ENCODE assay signal across 9 cellular contexts in genomic region chr9:76369583-76369982, GRCh38. TPM values are rescaled to one million over a fixed set of nuclear protein-coding genes. Genes with fewer than 3 reads are reported as not detected.
DNase-seq lines count a peak whose midpoint lies in the region; ATAC-seq and TF ChIP-seq lines count a peak whose summit lies in the region.
"Had no signal": no experiment of that assay in that cellular context is flagged by ENCODE, and none has a peak within 500 bp of the region (broad histone marks: within the 10 kb centered on the region; RNA-seq: fewer than 3 reads in every experiment).

No MANE protein-coding gene starts in this region.

- DNase-seq in SHP77 (lab: John Stamatoyannopoulos, UW) (peak; percentile 73 to 80), mesendoderm (peak; percentile 31), ascending aorta (ENCODE audit: low spot score in 2 of 2) (no peak), SIG-M5 treated with dmso at 0.1 percent for 504 hours (lab: John Stamatoyannopoulos, UW; ENCODE audit: unreplicated experiment) (no peak)
- no peak for DNase-seq in effector memory CD8-positive, alpha-beta T cell

- H3K18ac ChIP-seq in mesendoderm (ENCODE audit: low read length), result no peak overlapping the region

- ATAC-seq in GM18505 (IDR thresholded peaks at IDR 0.05; ENCODE audit: unreplicated experiment) (peak; percentile 67), HG03521 (IDR thresholded peaks at IDR 0.05; ENCODE audit: unreplicated experiment) (no peak)
- ATAC-seq in effector memory CD8-positive, alpha-beta T cell (replicated peaks), result no peak

- H3K27me3 ChIP-seq in KMS-11 (ENCODE audit: insufficient read depth, low read depth), result no peaks in the 10 kb centered on the region
- no peaks in the 10 kb centered on the region for H3K27me3 ChIP-seq in mesendoderm (ENCODE audit: insufficient read depth, low read length, poor library complexity)
- H3K27me3 ChIP-seq in ascending aorta, result no peaks in the 10 kb centered on the region

- no peaks in the 10 kb centered on the region for H3K79me2 ChIP-seq in KMS-11 (ENCODE audit: insufficient read depth, low read depth)
- H3K79me2 ChIP-seq in mesendoderm (ENCODE audit: control insufficient read depth, insufficient read depth, low read length), result no peaks in the 10 kb centered on the region

- H2BK5ac ChIP-seq in mesendoderm (ENCODE audit: low read length), result no peak overlapping the region

- H3K9me3 Mint-ChIP-seq in effector memory CD8-positive, alpha-beta T cell, result no peaks in the 10 kb centered on the region
- H3K9me3 Mint-ChIP-seq: memory B cell had no signal

- H3K56ac ChIP-seq in mesendoderm (ENCODE audit: low read length), result no peak overlapping the region

- peak overlapping the region; percentile 18; the same call in 1 of the 2 replicates for H2AFZ ChIP-seq in KMS-11 (ENCODE audit: low read depth)

- H3K36me3 Mint-ChIP-seq in effector memory CD8-positive, alpha-beta T cell (ENCODE audit: insufficient read depth), result no peaks in the 10 kb centered on the region
- H3K36me3 Mint-ChIP-seq: memory B cell had no signal

- H3K4me2 ChIP-seq in KMS-11 (peak overlapping the region; percentile 92), mesendoderm (ENCODE audit: low read length) (no peak overlapping the region)

- no peak overlapping the region for H3K23ac ChIP-seq in mesendoderm (ENCODE audit: low read length)

- WGBS in mesendoderm (ENCODE audit: extremely low coverage, insufficient coverage, low lambda C conversion rate), result no CpG with 5 or more reads among the region's 4 CpGs

- H2BK120ac ChIP-seq in mesendoderm (ENCODE audit: low read depth, low read length), result no peak overlapping the region

- H3K9ac ChIP-seq in KMS-11 (peak overlapping the region; percentile 33; the same call in 1 of the 2 replicates), mesendoderm (ENCODE audit: low read length) (no peak overlapping the region)

- H3K27ac ChIP-seq in KMS-11 (peak overlapping the region; percentile 79), mesendoderm (ENCODE audit: low read depth, low read length) (no peak overlapping the region), ascending aorta (no peak overlapping the region)

- H2BK15ac ChIP-seq in mesendoderm (replicated peaks; ENCODE audit: low read depth), result no peak overlapping the region

- peaks cover 72% of the 10 kb centered on the region for H3K4me1 ChIP-seq in KMS-11 (ENCODE audit: low read depth, poor library complexity, severe bottlenecking)
- no peaks in the 10 kb centered on the region for H3K4me1 ChIP-seq in mesendoderm (ENCODE audit: control insufficient read depth, low read depth, low read length)
- H3K4me1 ChIP-seq in ascending aorta, result peaks cover 9 to 12% of the 10 kb centered on the region in 2 donors

- H3K9me3 ChIP-seq in ascending aorta, result no peaks in the 10 kb centered on the region

- no peak overlapping the region for H3K4me3 ChIP-seq in KMS-11 (IDR thresholded peaks at IDR 0.05; ENCODE audit: insufficient read depth, low read depth, low read length)
- no peak overlapping the region for H3K4me3 ChIP-seq in mesendoderm (ENCODE audit: low read length)
- no peak overlapping the region for H3K4me3 ChIP-seq in ascending aorta

- intact Hi-C loops in ascending aorta (cut with DNase I), result no loop called here

- H4K20me1 ChIP-seq in KMS-11 (ENCODE audit: insufficient read depth), result no peaks in the 10 kb centered on the region

- H3K4me3 Mint-ChIP-seq in effector memory CD8-positive, alpha-beta T cell, result no peak overlapping the region
- H3K4me3 Mint-ChIP-seq: memory B cell had no signal

- H3K4me1 Mint-ChIP-seq in effector memory CD8-positive, alpha-beta T cell (ENCODE audit: low read depth in 2 of 2), result no peaks in the 10 kb centered on the region
- H3K4me1 Mint-ChIP-seq: memory B cell had no signal

- no peak for TF ChIP-seq POLR2A in GM18505 (IDR thresholded peaks at IDR 0.05; ENCODE audit: borderline replicate concordance, extremely low read depth, insufficient read depth, insufficient read length)

- H4K5ac ChIP-seq in mesendoderm (ENCODE audit: low read length), result no peak overlapping the region

- H3K27me3 Mint-ChIP-seq in effector memory CD8-positive, alpha-beta T cell, result peaks cover 0 to 7% of the 10 kb centered on the region in 2 donors
- H3K27me3 Mint-ChIP-seq: memory B cell had no signal

- no peaks in the 10 kb centered on the region for H3K36me3 ChIP-seq in KMS-11 (ENCODE audit: insufficient read depth)
- no peaks in the 10 kb centered on the region for H3K36me3 ChIP-seq in mesendoderm (ENCODE audit: control insufficient read depth, insufficient read depth, low read length)
- no peaks in the 10 kb centered on the region for H3K36me3 ChIP-seq in ascending aorta

- H2AK5ac ChIP-seq in mesendoderm (ENCODE audit: low read length), result no peak overlapping the region

- H3K27ac Mint-ChIP-seq in effector memory CD8-positive, alpha-beta T cell, result no peak overlapping the region
- H3K27ac Mint-ChIP-seq: memory B cell had no signal

- no peaks in the 10 kb centered on the region for H3K79me1 ChIP-seq in mesendoderm (ENCODE audit: low read length)

- H3K4ac ChIP-seq in mesendoderm (ENCODE audit: low read depth, low read length), result no peak overlapping the region

- TF ChIP-seq CTCF in KMS-11 (conservative IDR thresholded peaks at IDR 0.05; ENCODE audit: low read depth, low read length) (no peak), ascending aorta (IDR thresholded peaks at IDR 0.05) (no peak)

- H4K8ac ChIP-seq in mesendoderm (ENCODE audit: low read depth, low read length), result no peak overlapping the region

RNA-seq across cellular contexts. Expression of gene RFK, which starts 24.6 kb away (rescaled TPM):
- polyA plus RNA-seq in mesendoderm (2013, experiment 1 of 2), result 22.3 TPM
- 22.7 TPM for polyA plus RNA-seq in mesendoderm (2013, experiment 2 of 2)
- 8.9 TPM for total RNA-seq in ascending aorta

Comparison
In these comparisons a context has a peak if more than half of its experiments do, and no peak if none do; other contexts are left out.
1. DNase-seq: peak in SHP77 (2 of 2) and mesendoderm (single experiment); none in ascending aorta (0 of 2), SIG-M5 treated with dmso at 0.1 percent for 504 hours (single experiment) and effector memory CD8-positive, alpha-beta T cell (0 of 3).